29 cellular contexts compared by ENCODE assay signal in genomic region chr11:111388431-111388830, GRCh38. TPM values are rescaled to one million over a fixed set of nuclear protein-coding genes. Genes with fewer than 3 reads are reported as not detected.
DNase-seq lines count a peak whose midpoint lies in the region; ATAC-seq, FAIRE-seq and TF ChIP-seq lines count a peak whose summit lies in the region.
"Had no signal": no experiment of that assay in that cellular context is flagged by ENCODE, and none has a peak within 500 bp of the region (broad histone marks: within the 10 kb centered on the region; RNA-seq: fewer than 3 reads in every experiment).

No MANE protein-coding gene starts in this region.

- no peak overlapping the region for H3K4me2 ChIP-seq in PC-3 (ENCODE audit: low read length)

- no peak overlapping the region for H3K27ac ChIP-seq in PC-3 (ENCODE audit: low read length)
- H3K27ac ChIP-seq: C4-2B, GM23248, HL-60, left ventricle myocardium inferior, tibial artery had no signal

- H3K4me1 ChIP-seq in PC-3 (ENCODE audit: insufficient read depth, low read length) = no peaks in the 10 kb centered on the region
- H3K4me1 ChIP-seq: left ventricle myocardium inferior had no signal

- H3K4me3 ChIP-seq in MG63 (no peak overlapping the region), PC-3 (ENCODE audit: low read length) (no peak overlapping the region)
- H3K4me3 ChIP-seq: body of pancreas, GM23248, left ventricle myocardium inferior, tibial artery had no signal

- no peaks in the 10 kb centered on the region for H3K27me3 Mint-ChIP-seq in activated B cell treated with CpG ODN at 0.5 μM for 24 hours
- H3K27me3 Mint-ChIP-seq: naive B cell had no signal

- no TSS peak for BruUV-seq in PC-3 (replicated peaks; lab: Mats Ljungman, UMichigan)

- DNase-seq in GM12892 (ENCODE audit: insufficient read length) (no peak), MG63 (peak; percentile 30), activated B cell treated with CpG ODN at 0.5 μM for 24 hours (no peak), sciatic nerve (ENCODE audit: low spot score) (no peak), NCI-H345 (lab: John Stamatoyannopoulos, UW) (no peak), PC-3 (no peak), amniotic stem cell (lab: John Stamatoyannopoulos, UW) (no peak)
- DNase-seq: activated CD4-positive, alpha-beta T cell treated with anti-CD3 and anti-CD28 coated beads for 48 hours; activated effector memory CD4-positive, alpha-beta T cell treated with anti-CD3 and anti-CD28 coated beads, Interleukin-2, amount 50 U/mL, for 16 hours; activated T-cell treated with anti-CD3 and anti-CD28 coated beads, Interleukin-2, amount 50 U/mL, for 1 hour; body of pancreas; Calu3; glutamatergic neuron; GM23248; islet precursor cell; left ventricle myocardium inferior; NCI-H1417; NCI-H2029 treated with DMSO at 0.1 percent for 48 hours; NCI-H748 treated with DMSO at 0.1 percent for 48 hours; tibial artery had no signal

- H3K79me2 ChIP-seq in PC-3 (ENCODE audit: low read length) = no peaks in the 10 kb centered on the region

- no peaks in the 10 kb centered on the region for H3K36me3 Mint-ChIP-seq in activated B cell treated with CpG ODN at 0.5 μM for 24 hours (ENCODE audit: low read depth)
- H3K36me3 Mint-ChIP-seq: naive B cell had no signal

- peaks cover 2% of the 10 kb centered on the region for H3K9me3 Mint-ChIP-seq in activated B cell treated with CpG ODN at 0.5 μM for 24 hours
- H3K9me3 Mint-ChIP-seq: T-helper 2 cell treated with Interferon-gamma antibody and Interleukin-4, amounts not matched to agents 5 μg/mL and 100 μg/mL, for 36 hours had no signal

- H3K4me1 Mint-ChIP-seq in activated B cell treated with CpG ODN at 0.5 μM for 24 hours = peaks cover 56% of the 10 kb centered on the region

- peak; percentile 30 for FAIRE-seq in GM12892 (lab: Jason Lieb, UNC)

- no peaks in the 10 kb centered on the region for H3K9me2 ChIP-seq in PC-3 (replicated peaks; ENCODE audit: low read length)

- H3F3A ChIP-seq in PC-3 (ENCODE audit: low read length, unreplicated experiment) = no peaks in the 10 kb centered on the region

- no peak overlapping the region for H3K9ac ChIP-seq in PC-3 (ENCODE audit: low read length)
- H3K9ac ChIP-seq: GM23248 had no signal

- H4K20me1 ChIP-seq in PC-3 (ENCODE audit: low read length) = no peaks in the 10 kb centered on the region

- H2AFZ ChIP-seq in PC-3 (ENCODE audit: low read length) = no peak overlapping the region
- H2AFZ ChIP-seq: GM23248 had no signal

- peaks cover 7% of the 10 kb centered on the region; the same call in 1 of the 2 replicates for H3K9me3 ChIP-seq in MG63
- H3K9me3 ChIP-seq in PC-3 (ENCODE audit: low read length) = no peaks in the 10 kb centered on the region
- H3K9me3 ChIP-seq: body of pancreas, left ventricle myocardium inferior, tibial artery had no signal

- intact Hi-C loops in activated B cell treated with CpG ODN at 0.5 μM for 24 hours (cut with micrococcal nuclease) = loop anchor here (10.0 kb wide), 1 partner anchor 1364 kb away; no protein-coding TSS in a partner anchor
- intact Hi-C loops in sciatic nerve (cut with DNase I) = no loop called here
- intact Hi-C loops in PC-3 (cut with micrococcal nuclease) = no loop called here

- H3K36me3 ChIP-seq in MG63 (no peaks in the 10 kb centered on the region), PC-3 (ENCODE audit: low read depth, low read length) (no peaks in the 10 kb centered on the region)
- H3K36me3 ChIP-seq: left ventricle myocardium inferior, tibial artery had no signal

- H3K27ac Mint-ChIP-seq in activated B cell treated with CpG ODN at 0.5 μM for 24 hours = peak overlapping the region; percentile 73
- H3K27ac Mint-ChIP-seq: T-helper 2 cell treated with Interferon-gamma antibody and Interleukin-4, amounts not matched to agents 5 μg/mL and 100 μg/mL, for 36 hours had no signal

- no peak for TF ChIP-seq POLR2A in GM12892 (IDR thresholded peaks at IDR 0.05; ENCODE audit: low read depth, low read length)

- H3K27me3 ChIP-seq in MG63 (no peaks in the 10 kb centered on the region), PC-3 (ENCODE audit: low read length) (peaks cover 12% of the 10 kb centered on the region)
- H3K27me3 ChIP-seq: body of pancreas, tibial artery had no signal

- POLR2A ChIA-PET in activated B cell treated with CpG ODN at 0.5 μM for 24 hours (lab: Charles Lee) = interaction anchor here (1.0 to 4.5 kb wide), 8 partner anchors 9 to 35 kb away, joined by 3 to 39 read pairs (median 4); partner anchors contain the start of gene POU2AF1
- POLR2A ChIA-PET in PC-3 (lab: Charles Lee; ENCODE audit: unreplicated experiment) = no interaction called here

- no peak overlapping the region for H3K4me3 Mint-ChIP-seq in activated B cell treated with CpG ODN at 0.5 μM for 24 hours
- H3K4me3 Mint-ChIP-seq: T-helper 2 cell treated with Interferon-gamma antibody and Interleukin-4, amounts not matched to agents 5 μg/mL and 100 μg/mL, for 36 hours had no signal

- no peak for ATAC-seq in activated B cell treated with CpG ODN at 0.5 μM for 24 hours (ENCODE audit: low read depth)
- peak; percentile 70 for ATAC-seq in sciatic nerve
- no peak for ATAC-seq in PC-3
- ATAC-seq: body of pancreas, SK-N-SH treated with all-trans-retinoic acid at 6 μM for 48 hours had no signal

- CTCF ChIA-PET in activated B cell treated with CpG ODN at 0.5 μM for 24 hours (lab: Charles Lee) (interaction anchor here (1.7 to 3.1 kb wide), 4 partner anchors 29 to 90 kb away, joined by 4 to 15 read pairs (median 8); partner anchors contain the start of gene POU2AF3), PC-3 (lab: Charles Lee) (no interaction called here)

- no peak for TF ChIP-seq CTCF in activated B cell treated with CpG ODN at 0.5 μM for 24 hours (IDR thresholded peaks at IDR 0.05)
- no peak for TF ChIP-seq CTCF in PC-3 (conservative IDR thresholded peaks at IDR 0.05; ENCODE audit: low read depth, low read length)

RNA-seq across cellular contexts. Expression of gene POU2AF1, which starts 9.4 kb away (rescaled TPM):
- 151 TPM for polyA plus RNA-seq in GM12892 (2012; ENCODE audit: missing spikeins)
- not detected in 2 replicates for total RNA-seq in MG63 (2014; rRNA removed; shearing (Covaris generic); ENCODE audit: low replicate concordance)
- 141 and 155 TPM in 2 replicates for total RNA-seq in activated B cell treated with CpG ODN at 0.5 μM for 24 hours
- total RNA-seq in sciatic nerve = 1.2 TPM
- total RNA-seq in PC-3 (2014; rRNA removed) = not detected in 2 replicates
- total RNA-seq: Calu3, chondrocyte, pulmonary artery endothelial cell, skeletal muscle tissue had no signal
- polyA plus RNA-seq: AG04450 had no signal

Comparison
In these comparisons a context has a peak if more than half of its experiments do, and no peak if none do; other contexts are left out.
1. RNA of gene POU2AF1, which starts 9.4 kb away (total RNA-seq): 141 to 155 TPM in activated B cell treated with CpG ODN at 0.5 μM for 24 hours; 1.2 TPM in sciatic nerve (single experiment), not detected in MG63 and not detected in PC-3; every median in the first group is over 10 times any median in the second.